12 cellular contexts compared by ENCODE assay signal in genomic region chr1:201026746-201027145, GRCh38. TPM values are rescaled to one million over a fixed set of nuclear protein-coding genes. Genes with fewer than 3 reads are reported as not detected.
A peak's percentile ranks its signal among the peaks of the same experiment; 100 is the strongest.
DNase-seq lines count a peak whose midpoint lies in the region; ATAC-seq and TF ChIP-seq lines count a peak whose summit lies in the region.
"Had no signal": no experiment of that assay in that cellular context is flagged by ENCODE, and none has a peak within 500 bp of the region (broad histone marks: within the 10 kb centered on the region; RNA-seq: fewer than 3 reads in every experiment).

No MANE protein-coding gene starts in this region.

- DNase-seq in AML-193 (lab: John Stamatoyannopoulos, UW), result peak; percentile 80 to 82
- DNase-seq in GDM1 (lab: John Stamatoyannopoulos, UW), result peak; percentile 54
- peak; percentile 95 for DNase-seq in SIG-M5 treated with dmso at 0.1 percent for 504 hours (lab: John Stamatoyannopoulos, UW; ENCODE audit: unreplicated experiment)
- DNase-seq in esophagus muscularis mucosa (ENCODE audit: extremely low spot score), result no peak
- no peak for DNase-seq in SW480 (ENCODE audit: low spot score)
- no peak for DNase-seq in chondrocyte (ENCODE audit: low spot score)
- no peak for DNase-seq in body of pancreas
- DNase-seq: erythroblast, HFFc6, NCI-H1105 treated with DMSO at 0.1 percent for 48 hours, NCI-H526 treated with DMSO at 0.1 percent for 48 hours had no signal

- H3K36me3 Mint-ChIP-seq in chondrocyte (ENCODE audit: low read depth), result no peaks in the 10 kb centered on the region

- H3K27me3 Mint-ChIP-seq in chondrocyte (ENCODE audit: low read depth), result no peaks in the 10 kb centered on the region

- no peak for TF ChIP-seq EP300 in esophagus muscularis mucosa (IDR thresholded peaks at IDR 0.05)

- H3K27ac ChIP-seq in esophagus muscularis mucosa (replicated peaks in 1 of 4), result peak overlapping the region; percentile 31 to 77 (median 46)
- no peak overlapping the region for H3K27ac ChIP-seq in body of pancreas

- H3K9me3 ChIP-seq in esophagus muscularis mucosa (no peaks in the 10 kb centered on the region), body of pancreas (no peaks in the 10 kb centered on the region)

- TF ChIP-seq CTCF in esophagus muscularis mucosa (IDR thresholded peaks at IDR 0.05) (no peak), chondrocyte (IDR thresholded peaks at IDR 0.05) (no peak), body of pancreas (IDR thresholded peaks at IDR 0.05) (no peak)

- 39% methylated on average over 4 of the region's 4 CpGs for WGBS in esophagus muscularis mucosa
- 55 to 56% methylated on average over 4 of the region's 4 CpGs for WGBS in body of pancreas, 2 donors

- peaks cover 0 to 7% (median 0%) of the 10 kb centered on the region in 4 donors for H3K27me3 ChIP-seq in esophagus muscularis mucosa
- H3K27me3 ChIP-seq in body of pancreas, result no peaks in the 10 kb centered on the region

- H3K9me3 Mint-ChIP-seq in chondrocyte (ENCODE audit: low read depth), result no peaks in the 10 kb centered on the region
- H3K9me3 Mint-ChIP-seq: HFFc6 had no signal

- no peak for TF ChIP-seq POLR2A in esophagus muscularis mucosa (IDR thresholded peaks at IDR 0.05; ENCODE audit: low read depth)
- TF ChIP-seq POLR2A in body of pancreas (IDR thresholded peaks at IDR 0.05), result no peak

- H3K4me1 Mint-ChIP-seq in chondrocyte (ENCODE audit: low read depth), result peaks cover 30% of the 10 kb centered on the region

- intact Hi-C loops in esophagus muscularis mucosa (cut with DNase I), result no loop called here
- intact Hi-C loops in body of pancreas (cut with DNase I), result no loop called here

- H3K27ac Mint-ChIP-seq in chondrocyte (ENCODE audit: unreplicated experiment), result no peak overlapping the region
- H3K27ac Mint-ChIP-seq: HFFc6 had no signal

- H3K4me1 ChIP-seq in esophagus muscularis mucosa (peaks cover 40 to 77% (median 72%) of the 10 kb centered on the region in 4 donors), body of pancreas (peaks cover 24% of the 10 kb centered on the region)

- ATAC-seq in HG03045 (IDR thresholded peaks at IDR 0.05; ENCODE audit: unreplicated experiment) (no peak), body of pancreas (no peak)

- H3K4me3 Mint-ChIP-seq in chondrocyte (ENCODE audit: unreplicated experiment), result no peak overlapping the region
- H3K4me3 Mint-ChIP-seq: HFFc6 had no signal

- H3K36me3 ChIP-seq in esophagus muscularis mucosa, result no peaks in the 10 kb centered on the region
- H3K36me3 ChIP-seq in body of pancreas (replicated peaks in 1 of 2; ENCODE audit: insufficient read depth in 1 of 2, low read depth in 2 of 2), result no peaks in the 10 kb centered on the region

- H3K4me3 ChIP-seq in esophagus muscularis mucosa, result no peak overlapping the region
- no peak overlapping the region for H3K4me3 ChIP-seq in body of pancreas

RNA-seq across cellular contexts. Expression of gene KIF21B, which starts 3.2 kb away (rescaled TPM):
- total RNA-seq in esophagus muscularis mucosa (1 to 10 TPM; 1.6 to 2.5 (median 1.9) TPM), chondrocyte (1.1 to 2.6 TPM (median 2.6 TPM) in 3 replicates), body of pancreas (1 to 10 TPM; 1.6 to 3.4 TPM)
- total RNA-seq: HFFc6 had no signal

Comparison
In these comparisons a context has a peak if more than half of its experiments do, and no peak if none do; other contexts are left out.
1. DNase-seq: peak in AML-193 (2 of 2), GDM1 (single experiment) and SIG-M5 treated with dmso at 0.1 percent for 504 hours (single experiment); none in esophagus muscularis mucosa (single experiment), SW480 (single experiment), chondrocyte (single experiment) and body of pancreas (0 of 4).
2. H3K27ac ChIP-seq: peak in esophagus muscularis mucosa (4 of 4); none in body of pancreas (0 of 4).